Comparison of ENCODE assay signal across 7 cellular contexts in the genomic region with DNA sequence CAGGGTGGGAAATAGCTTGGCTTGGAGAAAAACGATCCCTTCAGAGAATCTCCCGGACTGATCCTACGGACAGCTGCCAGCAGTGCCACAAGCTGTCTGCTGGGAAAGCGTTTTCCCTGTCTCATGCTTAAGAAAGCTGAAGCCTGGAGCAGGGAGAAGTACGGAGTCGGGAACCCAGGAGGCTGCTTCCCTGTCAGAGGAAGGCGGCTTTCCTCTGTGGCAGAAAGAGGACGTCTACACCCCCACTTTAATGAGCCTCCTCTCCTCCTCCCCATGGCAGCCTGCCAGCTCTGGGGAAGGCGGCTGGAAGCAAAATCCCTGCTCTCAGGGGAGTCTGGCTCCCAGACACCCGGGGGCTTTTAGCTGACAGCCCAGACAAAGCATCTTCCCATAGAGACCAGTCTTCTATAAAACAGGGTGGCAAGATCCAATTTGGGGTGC. TPM values are rescaled to one million over a fixed set of nuclear protein-coding genes. Genes with fewer than 3 reads are reported as not detected.
A peak's percentile ranks its signal among the peaks of the same experiment; 100 is the strongest.
DNase-seq lines count a peak whose midpoint lies in the region; ATAC-seq and TF ChIP-seq lines count a peak whose summit lies in the region.

No MANE protein-coding gene starts in this region.

- H3K4me3 Mint-ChIP-seq in chondrocyte (ENCODE audit: unreplicated experiment): peak overlapping the region; percentile 52

- DNase-seq in G401 (ENCODE audit: low spot score): peak; percentile 43
- DNase-seq in NCI-H2107 treated with DMSO at 0.1 percent for 48 hours (lab: John Stamatoyannopoulos, UW; ENCODE audit: unreplicated experiment): peak; percentile 79
- no peak for DNase-seq in chondrocyte (ENCODE audit: low spot score)
- peak; percentile 36 for DNase-seq in pons (ENCODE audit: low spot score)
- DNase-seq in NCI-H774 (lab: John Stamatoyannopoulos, UW): no peak

- ATAC-seq in GM19035 (IDR thresholded peaks at IDR 0.05; ENCODE audit: unreplicated experiment): no peak
- ATAC-seq in HG03442 (IDR thresholded peaks at IDR 0.05; ENCODE audit: unreplicated experiment): no peak

- peak overlapping the region; percentile 88 for H3K27ac Mint-ChIP-seq in chondrocyte (ENCODE audit: unreplicated experiment)

- no peaks in the 10 kb centered on the region for H3K9me3 Mint-ChIP-seq in chondrocyte (ENCODE audit: low read depth)

- H3K36me3 Mint-ChIP-seq in chondrocyte (ENCODE audit: low read depth): no peaks in the 10 kb centered on the region

- peaks cover 48% of the 10 kb centered on the region for H3K4me1 Mint-ChIP-seq in chondrocyte (ENCODE audit: low read depth)

- TF ChIP-seq CTCF in chondrocyte (IDR thresholded peaks at IDR 0.05): no peak

- in situ Hi-C loops in G401 (cut with HindIII; ENCODE audit: low sequenced_read_pairs): no loop called here

- no peaks in the 10 kb centered on the region for H3K27me3 Mint-ChIP-seq in chondrocyte (ENCODE audit: low read depth)

RNA-seq across cellular contexts. Expression of gene KIF21B, which starts 7.3 kb away (rescaled TPM):
- total RNA-seq in G401 (2014; rRNA removed; shearing (Covaris generic)): 2.9 and 4.7 TPM in 2 replicates
- 1.1 to 2.6 TPM (median 2.6 TPM) in 3 replicates for total RNA-seq in chondrocyte

Comparison
In these comparisons a context has a peak if more than half of its experiments do, and no peak if none do; other contexts are left out.
1. DNase-seq: peak in G401 (single experiment), NCI-H2107 treated with DMSO at 0.1 percent for 48 hours (single experiment) and pons (single experiment); none in chondrocyte (single experiment) and NCI-H774 (single experiment).